ENCODE assay signal across 10 cellular contexts in the genomic region with DNA sequence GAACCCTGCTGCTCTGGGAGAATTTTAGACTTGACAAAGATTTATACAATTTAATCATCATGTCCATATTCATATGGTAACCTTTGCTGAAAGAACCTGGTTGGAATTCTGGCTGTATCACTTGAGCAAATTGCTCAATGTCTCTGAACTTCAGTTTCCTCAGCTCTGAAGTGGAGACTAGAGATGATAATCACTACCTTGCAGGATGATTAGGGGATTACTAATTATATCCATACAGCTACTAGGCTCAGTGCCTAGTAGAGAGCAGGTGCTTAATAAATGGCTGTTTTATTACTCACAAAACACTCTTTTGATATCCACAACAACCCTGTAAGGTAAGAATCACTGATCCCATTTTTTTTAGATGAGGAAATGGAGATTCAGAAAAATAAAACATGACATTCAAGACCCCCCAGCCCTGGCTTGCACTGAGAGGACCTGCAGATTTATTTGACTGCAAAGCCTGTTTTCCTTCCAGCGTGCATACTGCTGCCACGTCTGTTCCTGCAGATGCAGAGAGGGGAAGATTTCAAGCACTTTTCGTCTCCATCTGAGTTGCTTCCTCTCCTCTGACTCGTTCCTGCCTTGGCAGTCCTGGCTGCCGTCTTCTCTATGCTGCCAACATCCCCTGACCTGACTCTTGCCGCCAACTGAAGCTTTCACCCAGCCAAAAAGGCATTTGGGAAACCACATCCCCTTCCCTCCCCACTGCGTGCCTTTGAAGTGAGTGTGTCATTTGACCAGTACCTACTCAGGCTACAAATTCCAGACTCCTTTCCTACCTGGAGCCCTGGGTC.
A peak's percentile ranks its signal among the peaks of the same experiment; 100 is the strongest.
DNase-seq lines count a peak whose midpoint lies in the region; ATAC-seq, FAIRE-seq and TF ChIP-seq lines count a peak whose summit lies in the region.
"Had no signal": no experiment of that assay in that cellular context is flagged by ENCODE, and none has a peak within 500 bp of the region (broad histone marks: within the 10 kb centered on the region; RNA-seq: fewer than 3 reads in every experiment).

No MANE protein-coding gene starts in this region.

- H3K36me3 ChIP-seq in endothelial cell of umbilical vein (ENCODE audit: control insufficient read depth in 2 of 2, extremely low read depth in 1 of 2, insufficient read depth in 2 of 2, low read length in 2 of 2) (no peaks in the 10 kb centered on the region), osteoblast (ENCODE audit: insufficient read depth, low read length) (no peaks in the 10 kb centered on the region)

- H2AFZ ChIP-seq in endothelial cell of umbilical vein (ENCODE audit: low read depth, low read length) = peak overlapping the region; percentile 17
- no peak overlapping the region for H2AFZ ChIP-seq in osteoblast (ENCODE audit: low read length)

- no peaks in the 10 kb centered on the region for H3K4me1 ChIP-seq in endothelial cell of umbilical vein (ENCODE audit: control insufficient read depth, extremely low read depth, insufficient read depth, low read length)
- H3K4me1 ChIP-seq in osteoblast (ENCODE audit: insufficient read depth, low read length) = peaks cover 30% of the 10 kb centered on the region

- dilution Hi-C loops in endothelial cell of umbilical vein (cut with MboI; ENCODE audit: extremely low pct_ligation_motif_present, low sequenced_read_pairs) = no loop called here

- H3K27me3 ChIP-seq in endothelial cell of umbilical vein (ENCODE audit: control insufficient read depth in 2 of 2, insufficient read depth in 2 of 2, low read length in 2 of 2) (no peaks in the 10 kb centered on the region), osteoblast (ENCODE audit: insufficient read depth, low read length) (no peaks in the 10 kb centered on the region)

- no peak overlapping the region for H3K27ac ChIP-seq in endothelial cell of umbilical vein (ENCODE audit: insufficient read depth, low read depth, low read length)
- H3K27ac ChIP-seq in osteoblast (ENCODE audit: low read depth, low read length) = no peak overlapping the region

- H3K4me3 ChIP-seq in endothelial cell of umbilical vein (replicated peaks in 1 of 3; ENCODE audit: insufficient read depth in 1 of 3, low read depth in 1 of 3, low read length in 3 of 3) = no peak overlapping the region
- H3K4me3 ChIP-seq in osteoblast (ENCODE audit: insufficient read depth, low read length) = no peak overlapping the region

- POLR2A ChIA-PET in endothelial cell of umbilical vein (lab: Charles Lee) = no interaction called here
- POLR2A ChIA-PET in HEK293T (lab: Yijun Ruan, JAX) = no interaction called here

- DNase-seq in D721Med (ENCODE audit: insufficient read length, low spot score) (no peak), NCI-H2227 (lab: John Stamatoyannopoulos, UW; ENCODE audit: unreplicated experiment) (peak; percentile 22), endothelial cell of umbilical vein (ENCODE audit: low read depth, low spot score) (peak; percentile 7), osteoblast (ENCODE audit: insufficient read length, low spot score, missing footprints) (peak; percentile 68), GOT3 (lab: John Stamatoyannopoulos, UW) (no peak), HEK293T (ENCODE audit: extremely low spot score) (no peak), RKO (ENCODE audit: low spot score) (no peak)
- DNase-seq: NCI-H187 treated with DMSO at 0.1 percent for 48 hours had no signal

- no peaks in the 10 kb centered on the region for H3K9me3 ChIP-seq in endothelial cell of umbilical vein (replicated peaks; ENCODE audit: control insufficient read depth, insufficient read depth, low read length)
- H3K9me3 ChIP-seq in osteoblast (ENCODE audit: low read depth, low read length) = no peaks in the 10 kb centered on the region

- FAIRE-seq in D721Med (lab: Jason Lieb, UNC) (peak; percentile 21), endothelial cell of umbilical vein (lab: Jason Lieb, UNC) (no peak)
- FAIRE-seq: G401.6 had no signal

- no TSS peak for BruUV-seq in endothelial cell of umbilical vein (replicated peaks; lab: Mats Ljungman, UMichigan)

- no peaks in the 10 kb centered on the region for H3K9me1 ChIP-seq in endothelial cell of umbilical vein (replicated peaks; ENCODE audit: control insufficient read depth, extremely low read depth, insufficient read depth, low read length)

- no peak for ATAC-seq in HG02642 (IDR thresholded peaks at IDR 0.05; ENCODE audit: poor library complexity, unreplicated experiment)

- no peaks in the 10 kb centered on the region for H3K79me2 ChIP-seq in endothelial cell of umbilical vein (ENCODE audit: control insufficient read depth, insufficient read depth, low read length)
- H3K79me2 ChIP-seq in osteoblast (ENCODE audit: insufficient read depth, low read length) = no peaks in the 10 kb centered on the region

- no peak overlapping the region for H3K9ac ChIP-seq in endothelial cell of umbilical vein (replicated peaks; ENCODE audit: extremely low read depth, insufficient read depth, low read length)

- intact Hi-C loops in endothelial cell of umbilical vein (cut with micrococcal nuclease) = no loop called here

- no peaks in the 10 kb centered on the region for H4K20me1 ChIP-seq in endothelial cell of umbilical vein (replicated peaks; ENCODE audit: control insufficient read depth, extremely low read depth, insufficient read depth, low read length)
- no peaks in the 10 kb centered on the region for H4K20me1 ChIP-seq in osteoblast (ENCODE audit: insufficient read depth, low read length)

- no peak for TF ChIP-seq POLR2A in endothelial cell of umbilical vein (IDR thresholded peaks at IDR 0.05; ENCODE audit: low read depth, low read length)

- no peak for TF ChIP-seq CTCF in D721Med (IDR thresholded peaks at IDR 0.05; ENCODE audit: insufficient read depth, missing control alignments)
- TF ChIP-seq CTCF in endothelial cell of umbilical vein (IDR thresholded peaks at IDR 0.05; ENCODE audit: extremely low read depth in 1 of 2, insufficient read depth in 1 of 2, low read depth in 1 of 2, low read length in 2 of 2) = no peak
- TF ChIP-seq CTCF in osteoblast (IDR thresholded peaks at IDR 0.05; ENCODE audit: extremely low read depth, low read depth, low read length) = no peak

- H3K4me2 ChIP-seq in endothelial cell of umbilical vein (ENCODE audit: insufficient read depth, low read length) = no peak overlapping the region
- H3K4me2 ChIP-seq in osteoblast (ENCODE audit: insufficient read depth, low read length) = peak overlapping the region; percentile 16

- CTCF ChIA-PET in endothelial cell of umbilical vein (lab: Charles Lee) = no interaction called here
- CTCF ChIA-PET in HEK293T (lab: Yijun Ruan, JAX) = no interaction called here

TF ChIP-seq in endothelial cell of umbilical vein, 7 proteins besides CTCF, POLR2A, EP300 and RAD21:
- TF ChIP-seq, protein P1, sequence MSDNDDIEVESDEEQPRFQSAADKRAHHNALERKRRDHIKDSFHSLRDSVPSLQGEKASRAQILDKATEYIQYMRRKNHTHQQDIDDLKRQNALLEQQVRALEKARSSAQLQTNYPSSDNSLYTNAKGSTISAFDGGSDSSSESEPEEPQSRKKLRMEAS (IDR thresholded peaks at IDR 0.05; ENCODE audit: insufficient read depth, insufficient read length) = no peak
- no peak for TF ChIP-seq JUN (IDR thresholded peaks at IDR 0.05; ENCODE audit: borderline replicate concordance, insufficient read depth, insufficient read length, low read depth)

TF ChIP-seq in HEK293T, 16 proteins besides CTCF, POLR2A, EP300 and RAD21:
- TF ChIP-seq FOXK2 (IDR thresholded peaks at IDR 0.05) = no peak
- no peak for TF ChIP-seq NFRKB (IDR thresholded peaks at IDR 0.05)
- TF ChIP-seq PKNOX1 (IDR thresholded peaks at IDR 0.05) = no peak
- no peak for TF ChIP-seq ZNF384 (IDR thresholded peaks at IDR 0.05)
- no peak for TF ChIP-seq SUZ12 (IDR thresholded peaks at IDR 0.05)
- TF ChIP-seq ELF4 (IDR thresholded peaks at IDR 0.05) = no peak

Comparison
In these comparisons a context has a peak if more than half of its experiments do, and no peak if none do; other contexts are left out.
1. DNase-seq: peak in NCI-H2227 (single experiment), endothelial cell of umbilical vein (single experiment) and osteoblast (single experiment); none in D721Med (single experiment), GOT3 (single experiment), HEK293T (single experiment) and RKO (single experiment).